ENCODE assay signal across 1 cellular context in the genomic region with DNA sequence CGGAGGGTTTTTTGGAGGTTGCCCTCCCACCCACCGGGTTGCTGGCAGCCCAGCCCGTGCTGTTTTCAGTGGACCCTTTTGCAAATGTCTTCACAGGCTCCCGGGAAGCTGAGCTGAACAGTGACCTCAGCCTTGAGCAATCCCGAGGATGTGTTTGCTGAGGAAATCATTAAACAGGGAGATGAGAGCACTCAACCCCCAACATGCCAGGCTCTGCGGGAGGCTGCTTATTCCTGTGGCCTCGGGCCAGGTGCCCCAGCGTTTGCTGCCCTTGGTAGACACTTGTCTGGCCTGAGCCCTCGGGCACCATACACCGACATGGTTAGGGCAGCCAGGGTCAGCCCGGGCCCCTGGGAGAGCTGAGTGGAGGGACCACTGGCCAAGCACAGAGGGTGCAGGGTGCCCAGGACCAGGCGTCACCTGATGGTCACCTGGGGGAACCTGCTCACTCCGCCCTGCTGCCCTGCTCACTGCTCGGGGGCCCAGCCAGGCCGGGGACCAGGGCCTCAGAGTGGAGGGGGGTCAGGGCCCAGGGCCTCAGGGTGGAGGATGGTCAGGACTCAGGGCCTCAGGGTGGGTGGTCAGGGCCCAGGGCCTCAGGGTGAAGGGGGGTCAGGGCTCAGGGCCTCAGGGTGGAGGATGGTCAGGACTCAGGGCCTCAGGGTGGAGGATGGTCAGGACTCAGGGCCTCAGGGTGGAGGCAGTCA.
TF ChIP-seq lines count a peak whose summit lies in the region.

No MANE protein-coding gene starts in this region.

TF ChIP-seq in HepG2, 621 proteins besides CTCF, POLR2A, EP300 and RAD21 (continued from another document and continues in another):
- TF ChIP-seq, protein P1, sequence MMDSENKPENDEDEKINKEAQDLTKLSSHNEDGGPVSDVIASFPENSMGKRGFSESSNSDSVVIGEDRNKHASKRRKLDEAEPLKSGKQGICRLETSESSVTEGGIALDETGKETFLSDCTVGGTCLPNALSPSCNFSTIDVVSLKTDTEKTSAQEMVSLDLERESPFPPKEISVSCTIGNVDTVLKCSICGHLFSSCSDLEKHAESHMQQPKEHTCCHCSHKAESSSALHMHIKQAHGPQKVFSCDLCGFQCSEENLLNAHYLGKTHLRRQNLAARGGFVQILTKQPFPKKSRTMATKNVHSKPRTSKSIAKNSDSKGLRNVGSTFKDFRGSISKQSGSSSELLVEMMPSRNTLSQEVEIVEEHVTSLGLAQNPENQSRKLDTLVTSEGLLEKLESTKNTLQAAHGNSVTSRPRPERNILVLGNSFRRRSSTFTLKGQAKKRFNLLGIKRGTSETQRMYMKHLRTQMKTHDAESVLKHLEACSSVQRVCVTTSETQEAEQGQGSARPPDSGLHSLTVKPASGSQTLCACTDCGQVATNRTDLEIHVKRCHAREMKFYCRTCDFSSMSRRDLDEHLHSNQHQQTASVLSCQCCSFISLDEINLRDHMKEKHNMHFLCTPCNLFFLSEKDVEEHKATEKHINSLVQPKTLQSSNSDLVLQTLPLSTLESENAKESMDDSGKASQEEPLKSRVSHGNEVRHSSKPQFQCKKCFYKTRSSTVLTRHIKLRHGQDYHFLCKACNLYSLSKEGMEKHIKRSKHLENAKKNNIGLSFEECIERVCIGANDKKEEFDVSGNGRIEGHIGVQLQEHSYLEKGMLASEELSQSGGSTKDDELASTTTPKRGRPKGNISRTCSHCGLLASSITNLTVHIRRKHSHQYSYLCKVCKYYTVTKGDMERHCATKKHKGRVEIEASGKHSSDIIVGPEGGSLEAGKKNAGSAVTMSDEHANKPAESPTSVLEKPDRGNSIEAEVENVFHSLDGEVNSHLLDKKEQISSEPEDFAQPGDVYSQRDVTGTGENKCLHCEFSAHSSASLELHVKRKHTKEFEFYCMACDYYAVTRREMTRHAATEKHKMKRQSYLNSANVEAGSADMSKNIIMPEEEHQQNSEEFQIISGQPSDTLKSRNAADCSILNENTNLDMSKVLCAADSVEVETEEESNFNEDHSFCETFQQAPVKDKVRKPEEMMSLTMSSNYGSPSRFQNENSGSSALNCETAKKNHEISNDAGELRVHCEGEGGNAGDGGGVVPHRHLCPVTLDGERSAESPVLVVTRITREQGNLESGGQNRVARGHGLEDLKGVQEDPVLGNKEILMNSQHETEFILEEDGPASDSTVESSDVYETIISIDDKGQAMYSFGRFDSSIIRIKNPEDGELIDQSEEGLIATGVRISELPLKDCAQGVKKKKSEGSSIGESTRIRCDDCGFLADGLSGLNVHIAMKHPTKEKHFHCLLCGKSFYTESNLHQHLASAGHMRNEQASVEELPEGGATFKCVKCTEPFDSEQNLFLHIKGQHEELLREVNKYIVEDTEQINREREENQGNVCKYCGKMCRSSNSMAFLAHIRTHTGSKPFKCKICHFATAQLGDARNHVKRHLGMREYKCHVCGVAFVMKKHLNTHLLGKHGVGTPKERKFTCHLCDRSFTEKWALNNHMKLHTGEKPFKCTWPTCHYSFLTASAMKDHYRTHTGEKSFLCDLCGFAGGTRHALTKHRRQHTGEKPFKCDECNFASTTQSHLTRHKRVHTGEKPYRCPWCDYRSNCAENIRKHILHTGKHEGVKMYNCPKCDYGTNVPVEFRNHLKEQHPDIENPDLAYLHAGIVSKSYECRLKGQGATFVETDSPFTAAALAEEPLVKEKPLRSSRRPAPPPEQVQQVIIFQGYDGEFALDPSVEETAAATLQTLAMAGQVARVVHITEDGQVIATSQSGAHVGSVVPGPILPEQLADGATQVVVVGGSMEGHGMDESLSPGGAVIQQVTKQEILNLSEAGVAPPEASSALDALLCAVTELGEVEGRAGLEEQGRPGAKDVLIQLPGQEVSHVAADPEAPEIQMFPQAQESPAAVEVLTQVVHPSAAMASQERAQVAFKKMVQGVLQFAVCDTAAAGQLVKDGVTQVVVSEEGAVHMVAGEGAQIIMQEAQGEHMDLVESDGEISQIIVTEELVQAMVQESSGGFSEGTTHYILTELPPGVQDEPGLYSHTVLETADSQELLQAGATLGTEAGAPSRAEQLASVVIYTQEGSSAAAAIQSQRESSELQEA (CRISPR knock-in tag; IDR thresholded peaks at IDR 0.05; ENCODE audit: not compliant biosample characterization): no peak
- TF ChIP-seq ZNF296 (CRISPR knock-in tag; conservative IDR thresholded peaks at IDR 0.05) (no peak; the same call in 1 of the 2 replicates), CENPT (CRISPR knock-in tag; IDR thresholded peaks at IDR 0.05; ENCODE audit: low read depth) (no peak), ZNF101 (CRISPR knock-in tag; IDR thresholded peaks at IDR 0.05; ENCODE audit: borderline replicate concordance, low read depth) (no peak), ZFP90 (CRISPR knock-in tag; IDR thresholded peaks at IDR 0.05; ENCODE audit: borderline replicate concordance) (no peak), ZNF253 (CRISPR knock-in tag; IDR thresholded peaks at IDR 0.05; ENCODE audit: borderline replicate concordance) (no peak), SAP130 (CRISPR knock-in tag; IDR thresholded peaks at IDR 0.05; ENCODE audit: low read depth) (no peak; the same call in none of the 2 replicates), SALL2 (CRISPR knock-in tag; IDR thresholded peaks at IDR 0.05) (no peak), HHEX (CRISPR knock-in tag; IDR thresholded peaks at IDR 0.05) (no peak; the same call in 1 of the 2 replicates), ZNF570 (CRISPR knock-in tag; IDR thresholded peaks at IDR 0.05; ENCODE audit: borderline replicate concordance) (no peak), ZNF841 (CRISPR knock-in tag; IDR thresholded peaks at IDR 0.05; ENCODE audit: borderline replicate concordance) (no peak), ZNF501 (CRISPR knock-in tag; IDR thresholded peaks at IDR 0.05) (no peak; the same call in 1 of the 2 replicates), RBM22 (optimal IDR thresholded peaks at IDR 0.05; ENCODE audit: low read length) (no peak), ZNF549 (CRISPR knock-in tag; IDR thresholded peaks at IDR 0.05) (no peak), ZNF468 (CRISPR knock-in tag; IDR thresholded peaks at IDR 0.05) (no peak), CHCHD3 (CRISPR knock-in tag; IDR thresholded peaks at IDR 0.05) (no peak), GZF1 (CRISPR knock-in tag; IDR thresholded peaks at IDR 0.05) (no peak), ZNF550 (CRISPR knock-in tag; IDR thresholded peaks at IDR 0.05; ENCODE audit: borderline replicate concordance) (no peak), ZNF891 (CRISPR knock-in tag; IDR thresholded peaks at IDR 0.05) (0 out of 2 replicates have a peak, but pooled peaks have one; percentile 14), ATF7-NPFF (CRISPR knock-in tag; IDR thresholded peaks at IDR 0.05; ENCODE audit: low read depth) (no peak), SMAD9 (CRISPR knock-in tag; IDR thresholded peaks at IDR 0.05) (no peak), SUZ12 (IDR thresholded peaks at IDR 0.05; ENCODE audit: low read depth, low read length) (no peak), SP1 (IDR thresholded peaks at IDR 0.05) (no peak), SP1 (CRISPR knock-in tag; IDR thresholded peaks at IDR 0.05) (no peak), PAWR (CRISPR knock-in tag; IDR thresholded peaks at IDR 0.05; ENCODE audit: borderline replicate concordance) (no peak), IRF2 (CRISPR knock-in tag; IDR thresholded peaks at IDR 0.05) (peak; percentile 34; the same call in 1 of the 2 replicates), SETDB1 (CRISPR knock-in tag; IDR thresholded peaks at IDR 0.05; ENCODE audit: borderline replicate concordance) (no peak), KDM4B (CRISPR knock-in tag; IDR thresholded peaks at IDR 0.05) (no peak), KLF12 (CRISPR knock-in tag; IDR thresholded peaks at IDR 0.05; ENCODE audit: borderline replicate concordance) (no peak), ZNF782 (CRISPR knock-in tag; IDR thresholded peaks at IDR 0.05; ENCODE audit: borderline replicate concordance) (no peak; the same call in 1 of the 2 replicates), FOXP1 (IDR thresholded peaks at IDR 0.05) (no peak), FOXP1 (CRISPR knock-in tag; IDR thresholded peaks at IDR 0.05) (no peak; the same call in 1 of the 2 replicates), ATAD3A (CRISPR knock-in tag; IDR thresholded peaks at IDR 0.05) (no peak), CEBPG (CRISPR knock-in tag; IDR thresholded peaks at IDR 0.05) (peak; percentile 89), ZSCAN21 (CRISPR knock-in tag; IDR thresholded peaks at IDR 0.05; ENCODE audit: borderline replicate concordance) (no peak), ZC3H4 (CRISPR knock-in tag; IDR thresholded peaks at IDR 0.05; ENCODE audit: borderline replicate concordance) (no peak), ZBTB20 (CRISPR knock-in tag; IDR thresholded peaks at IDR 0.05; ENCODE audit: borderline replicate concordance, low read depth) (peak; percentile 32; the same call in 1 of the 2 replicates), ZNF737 (CRISPR knock-in tag; IDR thresholded peaks at IDR 0.05; ENCODE audit: borderline replicate concordance) (no peak), HOXD1 (CRISPR knock-in tag; IDR thresholded peaks at IDR 0.05) (no peak), FIP1L1 (IDR thresholded peaks at IDR 0.05; ENCODE audit: borderline replicate concordance, insufficient read depth, low read depth, low read length) (no peak), SNRNP70 (IDR thresholded peaks at IDR 0.05; ENCODE audit: low read depth, low read length) (no peak), ONECUT2 (CRISPR knock-in tag; IDR thresholded peaks at IDR 0.05) (0 out of 2 replicates have a peak, but pooled peaks have one; percentile 27), ZNF713 (CRISPR knock-in tag; IDR thresholded peaks at IDR 0.05) (no peak), HOXA3 (CRISPR knock-in tag; IDR thresholded peaks at IDR 0.05) (peak; percentile 76; the same call in 1 of the 2 replicates), SMC3 (IDR thresholded peaks at IDR 0.05; ENCODE audit: low read length) (no peak), ZNF761 (CRISPR knock-in tag; conservative IDR thresholded peaks at IDR 0.05) (no peak), ZNF75D (CRISPR knock-in tag; IDR thresholded peaks at IDR 0.05; ENCODE audit: borderline replicate concordance) (no peak), NCOA2 (CRISPR knock-in tag; IDR thresholded peaks at IDR 0.05) (peak; percentile 76), U2AF2 (IDR thresholded peaks at IDR 0.05; ENCODE audit: low read depth, low read length) (no peak), RBM39 (IDR thresholded peaks at IDR 0.05; ENCODE audit: low read depth, low read length, poor library complexity, severe bottlenecking) (no peak)
- TF ChIP-seq, protein P2, sequence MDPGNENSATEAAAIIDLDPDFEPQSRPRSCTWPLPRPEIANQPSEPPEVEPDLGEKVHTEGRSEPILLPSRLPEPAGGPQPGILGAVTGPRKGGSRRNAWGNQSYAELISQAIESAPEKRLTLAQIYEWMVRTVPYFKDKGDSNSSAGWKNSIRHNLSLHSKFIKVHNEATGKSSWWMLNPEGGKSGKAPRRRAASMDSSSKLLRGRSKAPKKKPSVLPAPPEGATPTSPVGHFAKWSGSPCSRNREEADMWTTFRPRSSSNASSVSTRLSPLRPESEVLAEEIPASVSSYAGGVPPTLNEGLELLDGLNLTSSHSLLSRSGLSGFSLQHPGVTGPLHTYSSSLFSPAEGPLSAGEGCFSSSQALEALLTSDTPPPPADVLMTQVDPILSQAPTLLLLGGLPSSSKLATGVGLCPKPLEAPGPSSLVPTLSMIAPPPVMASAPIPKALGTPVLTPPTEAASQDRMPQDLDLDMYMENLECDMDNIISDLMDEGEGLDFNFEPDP (CRISPR knock-in tag; conservative IDR thresholded peaks at IDR 0.05): no peak
- TF ChIP-seq, protein P3, sequence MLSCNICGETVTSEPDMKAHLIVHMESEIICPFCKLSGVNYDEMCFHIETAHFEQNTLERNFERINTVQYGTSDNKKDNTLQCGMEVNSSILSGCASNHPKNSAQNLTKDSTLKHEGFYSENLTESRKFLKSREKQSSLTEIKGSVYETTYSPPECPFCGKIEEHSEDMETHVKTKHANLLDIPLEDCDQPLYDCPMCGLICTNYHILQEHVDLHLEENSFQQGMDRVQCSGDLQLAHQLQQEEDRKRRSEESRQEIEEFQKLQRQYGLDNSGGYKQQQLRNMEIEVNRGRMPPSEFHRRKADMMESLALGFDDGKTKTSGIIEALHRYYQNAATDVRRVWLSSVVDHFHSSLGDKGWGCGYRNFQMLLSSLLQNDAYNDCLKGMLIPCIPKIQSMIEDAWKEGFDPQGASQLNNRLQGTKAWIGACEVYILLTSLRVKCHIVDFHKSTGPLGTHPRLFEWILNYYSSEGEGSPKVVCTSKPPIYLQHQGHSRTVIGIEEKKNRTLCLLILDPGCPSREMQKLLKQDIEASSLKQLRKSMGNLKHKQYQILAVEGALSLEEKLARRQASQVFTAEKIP (CRISPR knock-in tag; IDR thresholded peaks at IDR 0.05; ENCODE audit: borderline replicate concordance): no peak
- TF ChIP-seq, protein P4, sequence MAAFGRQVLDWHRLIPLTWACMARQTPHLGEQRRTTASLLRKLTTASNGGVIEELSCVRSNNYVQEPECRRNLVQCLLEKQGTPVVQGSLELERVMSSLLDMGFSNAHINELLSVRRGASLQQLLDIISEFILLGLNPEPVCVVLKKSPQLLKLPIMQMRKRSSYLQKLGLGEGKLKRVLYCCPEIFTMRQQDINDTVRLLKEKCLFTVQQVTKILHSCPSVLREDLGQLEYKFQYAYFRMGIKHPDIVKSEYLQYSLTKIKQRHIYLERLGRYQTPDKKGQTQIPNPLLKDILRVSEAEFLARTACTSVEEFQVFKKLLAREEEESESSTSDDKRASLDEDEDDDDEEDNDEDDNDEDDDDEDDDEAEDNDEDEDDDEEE (CRISPR knock-in tag; IDR thresholded peaks at IDR 0.05): no peak
- TF ChIP-seq, protein P5, sequence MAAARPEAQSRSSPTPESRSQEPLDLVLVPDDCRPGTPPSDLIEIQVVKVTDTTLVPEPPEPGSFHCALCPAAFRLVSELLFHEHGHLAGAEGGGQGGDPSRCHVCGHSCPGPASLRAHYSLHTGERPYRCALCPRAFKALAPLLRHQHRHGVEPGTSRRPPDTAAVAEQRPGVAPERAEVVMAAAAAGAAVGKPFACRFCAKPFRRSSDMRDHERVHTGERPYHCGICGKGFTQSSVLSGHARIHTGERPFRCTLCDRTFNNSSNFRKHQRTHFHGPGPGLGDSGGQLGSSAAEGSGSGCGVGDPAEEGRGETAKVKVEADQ (CRISPR knock-in tag; IDR thresholded peaks at IDR 0.05; ENCODE audit: borderline replicate concordance): no peak
- TF ChIP-seq, protein P6, sequence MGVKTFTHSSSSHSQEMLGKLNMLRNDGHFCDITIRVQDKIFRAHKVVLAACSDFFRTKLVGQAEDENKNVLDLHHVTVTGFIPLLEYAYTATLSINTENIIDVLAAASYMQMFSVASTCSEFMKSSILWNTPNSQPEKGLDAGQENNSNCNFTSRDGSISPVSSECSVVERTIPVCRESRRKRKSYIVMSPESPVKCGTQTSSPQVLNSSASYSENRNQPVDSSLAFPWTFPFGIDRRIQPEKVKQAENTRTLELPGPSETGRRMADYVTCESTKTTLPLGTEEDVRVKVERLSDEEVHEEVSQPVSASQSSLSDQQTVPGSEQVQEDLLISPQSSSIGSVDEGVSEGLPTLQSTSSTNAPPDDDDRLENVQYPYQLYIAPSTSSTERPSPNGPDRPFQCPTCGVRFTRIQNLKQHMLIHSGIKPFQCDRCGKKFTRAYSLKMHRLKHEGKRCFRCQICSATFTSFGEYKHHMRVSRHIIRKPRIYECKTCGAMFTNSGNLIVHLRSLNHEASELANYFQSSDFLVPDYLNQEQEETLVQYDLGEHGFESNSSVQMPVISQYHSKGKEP (CRISPR knock-in tag; IDR thresholded peaks at IDR 0.05): no peak
- TF ChIP-seq, protein P7, sequence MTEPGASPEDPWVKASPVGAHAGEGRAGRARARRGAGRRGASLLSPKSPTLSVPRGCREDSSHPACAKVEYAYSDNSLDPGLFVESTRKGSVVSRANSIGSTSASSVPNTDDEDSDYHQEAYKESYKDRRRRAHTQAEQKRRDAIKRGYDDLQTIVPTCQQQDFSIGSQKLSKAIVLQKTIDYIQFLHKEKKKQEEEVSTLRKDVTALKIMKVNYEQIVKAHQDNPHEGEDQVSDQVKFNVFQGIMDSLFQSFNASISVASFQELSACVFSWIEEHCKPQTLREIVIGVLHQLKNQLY (CRISPR knock-in tag; IDR thresholded peaks at IDR 0.05): no peak
